In the genomic region with DNA sequence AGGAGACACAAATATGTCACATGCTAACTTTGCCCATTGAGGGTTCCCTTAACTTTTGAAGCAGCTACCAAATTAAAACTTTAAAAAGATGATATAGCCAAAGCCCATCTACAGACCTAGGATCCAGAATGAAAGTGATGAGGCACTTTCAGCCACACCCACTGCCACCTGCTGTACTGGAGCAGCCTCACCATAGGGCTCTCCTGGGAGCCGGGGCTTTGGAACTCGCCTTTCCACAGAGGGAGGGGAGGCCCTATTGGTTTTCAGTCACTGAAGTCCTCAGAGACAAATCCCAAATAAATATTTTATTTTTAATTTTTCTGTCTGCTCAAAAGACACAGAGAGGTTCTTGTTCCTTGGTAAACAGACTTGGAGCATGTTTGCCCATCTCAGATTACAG, we compare ENCODE assay signal across 1 cellular context.
TF ChIP-seq lines count a peak whose summit lies in the region.

No MANE protein-coding gene starts in this region.

TF ChIP-seq in SK-N-SH treated with all-trans-retinoic acid at 6 μM for 48 hours, 23 proteins besides CTCF, POLR2A, EP300 and RAD21 (continued from another document):
- no peak for TF ChIP-seq TCF4 (CRISPR knock-in tag; IDR thresholded peaks at IDR 0.05; ENCODE audit: borderline replicate concordance)
- TF ChIP-seq RARB (CRISPR knock-in tag; IDR thresholded peaks at IDR 0.05), result no peak
- no peak for TF ChIP-seq TOX (CRISPR knock-in tag; IDR thresholded peaks at IDR 0.05; ENCODE audit: borderline replicate concordance)
- no peak for TF ChIP-seq ZNF8 (CRISPR knock-in tag; IDR thresholded peaks at IDR 0.05)
- TF ChIP-seq, protein P1, sequence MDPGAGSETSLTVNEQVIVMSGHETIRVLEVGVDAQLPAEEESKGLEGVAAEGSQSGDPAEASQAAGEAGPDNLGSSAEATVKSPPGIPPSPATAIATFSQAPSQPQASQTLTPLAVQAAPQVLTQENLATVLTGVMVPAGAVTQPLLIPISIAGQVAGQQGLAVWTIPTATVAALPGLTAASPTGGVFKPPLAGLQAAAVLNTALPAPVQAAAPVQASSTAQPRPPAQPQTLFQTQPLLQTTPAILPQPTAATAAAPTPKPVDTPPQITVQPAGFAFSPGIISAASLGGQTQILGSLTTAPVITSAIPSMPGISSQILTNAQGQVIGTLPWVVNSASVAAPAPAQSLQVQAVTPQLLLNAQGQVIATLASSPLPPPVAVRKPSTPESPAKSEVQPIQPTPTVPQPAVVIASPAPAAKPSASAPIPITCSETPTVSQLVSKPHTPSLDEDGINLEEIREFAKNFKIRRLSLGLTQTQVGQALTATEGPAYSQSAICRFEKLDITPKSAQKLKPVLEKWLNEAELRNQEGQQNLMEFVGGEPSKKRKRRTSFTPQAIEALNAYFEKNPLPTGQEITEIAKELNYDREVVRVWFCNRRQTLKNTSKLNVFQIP (CRISPR knock-in tag; IDR thresholded peaks at IDR 0.05; ENCODE audit: borderline replicate concordance, low read depth), result no peak
- TF ChIP-seq BACH2 (CRISPR knock-in tag; IDR thresholded peaks at IDR 0.05; ENCODE audit: borderline replicate concordance), result no peak
- TF ChIP-seq ISL1 (CRISPR knock-in tag; IDR thresholded peaks at IDR 0.05), result no peak
- no peak for TF ChIP-seq ZNF70 (CRISPR knock-in tag; IDR thresholded peaks at IDR 0.05)
- TF ChIP-seq, protein P2, sequence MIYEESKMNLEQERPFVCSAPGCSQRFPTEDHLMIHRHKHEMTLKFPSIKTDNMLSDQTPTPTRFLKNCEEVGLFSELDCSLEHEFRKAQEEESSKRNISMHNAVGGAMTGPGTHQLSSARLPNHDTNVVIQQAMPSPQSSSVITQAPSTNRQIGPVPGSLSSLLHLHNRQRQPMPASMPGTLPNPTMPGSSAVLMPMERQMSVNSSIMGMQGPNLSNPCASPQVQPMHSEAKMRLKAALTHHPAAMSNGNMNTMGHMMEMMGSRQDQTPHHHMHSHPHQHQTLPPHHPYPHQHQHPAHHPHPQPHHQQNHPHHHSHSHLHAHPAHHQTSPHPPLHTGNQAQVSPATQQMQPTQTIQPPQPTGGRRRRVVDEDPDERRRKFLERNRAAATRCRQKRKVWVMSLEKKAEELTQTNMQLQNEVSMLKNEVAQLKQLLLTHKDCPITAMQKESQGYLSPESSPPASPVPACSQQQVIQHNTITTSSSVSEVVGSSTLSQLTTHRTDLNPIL (CRISPR knock-in tag; IDR thresholded peaks at IDR 0.05; ENCODE audit: low read depth), result no peak
- no peak for TF ChIP-seq OSR1 (CRISPR knock-in tag; IDR thresholded peaks at IDR 0.05)
- no peak for TF ChIP-seq ARNTL (CRISPR knock-in tag; IDR thresholded peaks at IDR 0.05; ENCODE audit: borderline replicate concordance, low read depth)
- TF ChIP-seq, protein P3, sequence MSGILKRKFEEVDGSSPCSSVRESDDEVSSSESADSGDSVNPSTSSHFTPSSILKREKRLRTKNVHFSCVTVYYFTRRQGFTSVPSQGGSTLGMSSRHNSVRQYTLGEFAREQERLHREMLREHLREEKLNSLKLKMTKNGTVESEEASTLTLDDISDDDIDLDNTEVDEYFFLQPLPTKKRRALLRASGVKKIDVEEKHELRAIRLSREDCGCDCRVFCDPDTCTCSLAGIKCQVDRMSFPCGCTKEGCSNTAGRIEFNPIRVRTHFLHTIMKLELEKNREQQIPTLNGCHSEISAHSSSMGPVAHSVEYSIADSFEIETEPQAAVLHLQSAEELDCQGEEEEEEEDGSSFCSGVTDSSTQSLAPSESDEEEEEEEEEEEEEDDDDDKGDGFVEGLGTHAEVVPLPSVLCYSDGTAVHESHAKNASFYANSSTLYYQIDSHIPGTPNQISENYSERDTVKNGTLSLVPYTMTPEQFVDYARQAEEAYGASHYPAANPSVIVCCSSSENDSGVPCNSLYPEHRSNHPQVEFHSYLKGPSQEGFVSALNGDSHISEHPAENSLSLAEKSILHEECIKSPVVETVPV (CRISPR knock-in tag; IDR thresholded peaks at IDR 0.05), result no peak
- TF ChIP-seq SNAI2 (CRISPR knock-in tag; IDR thresholded peaks at IDR 0.05), result no peak
- TF ChIP-seq ESRRG (CRISPR knock-in tag; IDR thresholded peaks at IDR 0.05), result no peak
